Comparison of ENCODE assay signal across 8 cellular contexts in the genomic region with DNA sequence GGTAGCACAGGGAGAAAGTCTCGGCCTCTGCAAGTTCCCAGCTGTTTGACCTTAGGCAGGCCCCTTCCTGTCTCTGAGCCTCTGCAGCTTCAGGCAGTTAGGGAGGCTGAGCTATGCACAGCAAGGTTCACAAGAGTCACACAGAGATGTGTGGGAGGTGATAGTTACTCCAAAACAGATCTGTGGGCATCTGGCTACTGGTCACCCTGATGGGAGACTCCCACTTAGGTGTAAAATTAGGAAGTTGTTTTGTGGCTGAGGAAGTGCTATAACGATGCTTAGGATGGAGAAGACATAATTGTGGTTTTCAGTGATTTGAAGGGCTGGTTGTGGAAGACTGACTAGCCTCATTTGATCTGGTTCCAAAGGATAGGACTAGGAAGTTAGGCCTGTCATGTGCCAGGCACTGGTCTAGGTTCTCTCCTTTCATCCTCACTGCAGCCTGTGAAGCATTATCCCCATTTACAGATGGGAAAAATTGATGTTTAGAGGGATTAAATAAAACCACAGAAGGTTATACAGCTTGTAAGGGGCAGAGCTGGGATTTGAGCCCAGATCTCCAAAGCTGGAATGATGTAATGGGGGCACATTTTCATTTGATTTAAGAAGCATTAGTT. TPM values are rescaled to one million over a fixed set of nuclear protein-coding genes. Genes with fewer than 3 reads are reported as not detected.
A peak's percentile ranks its signal among the peaks of the same experiment; 100 is the strongest.
DNase-seq lines count a peak whose midpoint lies in the region; ATAC-seq, FAIRE-seq and TF ChIP-seq lines count a peak whose summit lies in the region.

No MANE protein-coding gene starts in this region.

- 0% methylated on average over 2 of the region's 2 CpGs for WGBS in GM12878 (ENCODE audit: insufficient coverage, insufficient replicate concordance, low lambda C conversion rate, missing lambda C conversion rate)
- WGBS in upper lobe of left lung, 2 donors = 31 to 43% methylated on average over 1 to 2 of the region's 2 CpGs

- no TSS peak for BruUV-seq in GM12878 (replicated peaks; lab: Mats Ljungman, UMichigan)

- H3K27me3 ChIP-seq in GM12878 (replicated peaks in 1 of 2; ENCODE audit: control insufficient read depth in 2 of 2, insufficient read depth in 2 of 2, low read length in 1 of 2) (no peaks in the 10 kb centered on the region), muscle layer of duodenum (ENCODE audit: low read depth, low read length) (no peaks in the 10 kb centered on the region), upper lobe of left lung (no peaks in the 10 kb centered on the region)

- TF ChIP-seq CTCF in AG10803 (conservative IDR thresholded peaks at IDR 0.05; ENCODE audit: low read length) = no peak
- no peak for TF ChIP-seq CTCF in HFFc6 (IDR thresholded peaks at IDR 0.05)
- no peak for TF ChIP-seq CTCF in GM12878 (IDR thresholded peaks at IDR 0.05 in 2 of 3, conservative IDR thresholded peaks at IDR 0.05 in 1 of 3; ENCODE audit: control insufficient read depth in 2 of 3, extremely low read depth in 1 of 3, insufficient read depth in 1 of 3, low read depth in 3 of 3, low read length in 3 of 3)
- no peak for TF ChIP-seq CTCF in upper lobe of left lung (IDR thresholded peaks at IDR 0.05)

- H3K4me1 Mint-ChIP-seq in HFFc6 (ENCODE audit: low read depth) = peaks cover 67% of the 10 kb centered on the region

- no peak overlapping the region; the same call in 1 of the 2 replicates for H3K9ac ChIP-seq in GM12878 (ENCODE audit: control insufficient read depth, insufficient read depth, low read length)

- H4K20me1 ChIP-seq in GM12878 (ENCODE audit: control insufficient read depth, insufficient read depth) = no peaks in the 10 kb centered on the region

- CTCF ChIA-PET in GM12878 (lab: Yijun Ruan, JAX) = interaction anchor here (0.6 to 1.9 kb wide), 4 partner anchors 11 to 79 kb away, joined by 3 to 6 read pairs (median 4); no protein-coding TSS in a partner anchor

- H3K4me3 Mint-ChIP-seq in HFFc6 = peak overlapping the region; percentile 28

- H3K36me3 ChIP-seq in GM12878 (ENCODE audit: control insufficient read depth in 2 of 2, insufficient read depth in 2 of 2, low read length in 1 of 2) (peaks cover 0 to 6% of the 10 kb centered on the region in 2 experiments; a peak in 2 of 4 replicates), muscle layer of duodenum (ENCODE audit: control insufficient read depth in 1 of 2, insufficient read depth in 2 of 2, low read length in 2 of 2) (peaks cover 3 to 8% of the 10 kb centered on the region in 2 donors), upper lobe of left lung (peaks cover 0 to 4% (median 0%) of the 10 kb centered on the region in 4 donors)

- H3K4me2 ChIP-seq in GM12878 (ENCODE audit: control insufficient read depth, insufficient read depth) = peak overlapping the region; percentile 26; the same call in 1 of the 2 replicates

- peak overlapping the region; percentile 75 for H3K27ac Mint-ChIP-seq in HFFc6

- peaks cover 6% of the 10 kb centered on the region for H3K36me3 Mint-ChIP-seq in HFFc6 (ENCODE audit: low read depth)

- RAD21 ChIA-PET in GM12878 (lab: Charles Lee; ENCODE audit: unreplicated experiment) = interaction anchor here (0.7 to 2.6 kb wide), 5 partner anchors 11 to 79 kb away, joined by 3 to 13 read pairs (median 4); a partner anchor contains a TSS

- H3K4me3 ChIP-seq in AG10803 (ENCODE audit: low read length) (no peak overlapping the region), GM12878 (no peak overlapping the region), muscle layer of duodenum (ENCODE audit: low read depth in 1 of 2, low read length in 2 of 2) (no peak overlapping the region), upper lobe of left lung (no peak overlapping the region)

- TF ChIP-seq EP300 in GM12878 (IDR thresholded peaks at IDR 0.05; ENCODE audit: borderline replicate concordance in 1 of 2, control insufficient read depth in 1 of 2, low read depth in 2 of 2, low read length in 2 of 2) (no peak), upper lobe of left lung (IDR thresholded peaks at IDR 0.05) (no peak)

- intact Hi-C loops in GM12878 (cut with micrococcal nuclease; ENCODE audit: unreplicated experiment) = no loop called here

- peaks cover 81% of the 10 kb centered on the region for H3K79me2 ChIP-seq in GM12878 (ENCODE audit: control insufficient read depth, insufficient read depth, low read length)

- TF ChIP-seq POLR2A in GM12878 (IDR thresholded peaks at IDR 0.05; ENCODE audit: low read depth, low read length) = no peak
- no peak for TF ChIP-seq POLR2A in upper lobe of left lung (IDR thresholded peaks at IDR 0.05)

- POLR2A ChIA-PET in GM12878 (lab: Charles Lee) = interaction anchor here (2.0 to 9.0 kb wide), 2 partner anchors 14 to 35 kb away, joined by 10 to 122 read pairs; a partner anchor contains a TSS

- H3K9me3 ChIP-seq in GM12878 (replicated peaks; ENCODE audit: control insufficient read depth, insufficient read depth, low read length) (no peaks in the 10 kb centered on the region), muscle layer of duodenum (ENCODE audit: control insufficient read depth in 1 of 2, low read length in 2 of 2) (no peaks in the 10 kb centered on the region), upper lobe of left lung (no peaks in the 10 kb centered on the region)

- ATAC-seq in GM12878 (peak; percentile 44), upper lobe of left lung (ENCODE audit: low FRiP score in 2 of 2) (no peak), GM18511 (IDR thresholded peaks at IDR 0.05; ENCODE audit: unreplicated experiment) (no peak)

- no peak for FAIRE-seq in GM12878 (lab: Jason Lieb, UNC)

- H3K27me3 Mint-ChIP-seq in HFFc6 (ENCODE audit: insufficient read depth) = no peaks in the 10 kb centered on the region

- in situ Hi-C loops in GM12878 (cut with MboI) = no loop called here

- H3K4me1 ChIP-seq in GM12878 (ENCODE audit: control insufficient read depth, insufficient read depth, low read length) (peaks cover 51% of the 10 kb centered on the region), muscle layer of duodenum (ENCODE audit: control insufficient read depth in 1 of 2, insufficient read depth in 2 of 2, low read length in 2 of 2) (peaks cover 29 to 59% of the 10 kb centered on the region in 2 donors), upper lobe of left lung (peaks cover 18 to 58% (median 39%) of the 10 kb centered on the region in 4 donors)

- H3K9me3 Mint-ChIP-seq in HFFc6 = no peaks in the 10 kb centered on the region

- no peak overlapping the region for H2AFZ ChIP-seq in GM12878 (ENCODE audit: control insufficient read depth, low read depth, low read length)

- DNase-seq in AG10803 (ENCODE audit: low read depth) = peak; percentile 70
- DNase-seq in HFFc6 = peak; percentile 26
- no peak for DNase-seq in GM12878 (ENCODE audit: low read depth, low spot score)
- DNase-seq in AG08396 (ENCODE audit: low spot score) = no peak
- no peak for DNase-seq in upper lobe of left lung
- no peak for DNase-seq in NCI-H526 (lab: John Stamatoyannopoulos, UW)

- TF ChIP-seq RAD21 in GM12878 (IDR thresholded peaks at IDR 0.05; ENCODE audit: insufficient read depth, low read depth, low read length) = no peak

- SMC1A ChIA-PET in GM12878 (lab: Charles Lee; ENCODE audit: uncharacterized antibody, unreplicated experiment) = interaction anchor here (1.0 to 6.5 kb wide), 5 partner anchors 9 to 73 kb away, joined by 3 to 59 read pairs (median 4); a partner anchor contains a TSS

- H3K27ac ChIP-seq in GM12878 (ENCODE audit: control insufficient read depth, insufficient read depth) (peak overlapping the region; percentile 23), muscle layer of duodenum (ENCODE audit: low read length) (peak overlapping the region; percentile 65), upper lobe of left lung (peak overlapping the region in 2 of 4 donors; percentile 17 to 60)

RNA-seq across cellular contexts. Expression of a gene that starts 13.5 kb away (rescaled TPM):
- 10 to 100 TPM; 72.3 to 87.4 (median 78.7) TPM for total RNA-seq in HFFc6 (2021; fragmentation: NEBNext Ultra II Directional; extraction: Animal tissue kit (Norgen Biotek cat#: 25700))
- 78.7 and 86.2 TPM in 2 replicates for total RNA-seq in GM12878 (2013; cell fraction: nucleolus; rRNA removed)
- 115 and 132 TPM in 2 replicates for total RNA-seq in GM12878 (2014; rRNA removed)
- 63.2 and 69.0 TPM in 2 replicates for total RNA-seq in GM12878 (2014; rRNA removed; fragmentation: Illumina TruSeq; extraction: Trizol)
- 127 and 133 TPM in 2 replicates for total RNA-seq in GM12878 (2021)
- polyA plus RNA-seq in GM12878 (2011; ENCODE audit: low read depth) = 48.7 TPM
- polyA plus RNA-seq in GM12878 (2011; rRNA removed) = 16.1 and 22.4 TPM in 2 replicates
- 60.6 and 64.3 TPM in 2 replicates for polyA plus RNA-seq in GM12878 (2011; cell fraction: cytosol; rRNA removed)
- polyA plus RNA-seq in GM12878 (2011; cell fraction: nucleus; rRNA removed) = 355 and 367 TPM in 2 replicates
- 71.7 and 92.0 TPM in 2 replicates for polyA plus RNA-seq in GM12878 (2012)
- polyA plus RNA-seq in GM12878 (2014; fragmentation: Illumina TruSeq; extraction: Trizol) = 41.6 and 102 TPM in 2 replicates
- 10 to 100 TPM; 21.4 to 22.3 TPM for polyA plus RNA-seq in GM12878 (2014; fragmentation: Nextera tagmentation; extraction: Ambion mirVana)
- 74.8 and 83.8 TPM in 2 replicates for polyA plus RNA-seq in GM12878 (2014; rRNA removed)
- 100 to 1,000 TPM; 211 to 214 TPM for polyA plus RNA-seq in GM12878 (2016; fragmentation: Nextera tagmentation; extraction: Ambion mirVana)
- polyA minus RNA-seq in GM12878 (2011; rRNA and poly(A)+ RNA removed) = 23.3 and 35.4 TPM in 2 replicates
- polyA minus RNA-seq in GM12878 (2011; cell fraction: cytosol; rRNA and poly(A)+ RNA removed) = 26.1 and 33.6 TPM in 2 replicates
- polyA minus RNA-seq in GM12878 (2011; cell fraction: nucleus; rRNA and poly(A)+ RNA removed) = 42.7 and 65.6 TPM in 2 replicates
- 100 to 1,000 TPM in 1 of 6 donors, 10 to 100 TPM in 5; 51.3 to 102 (median 83.4) TPM for total RNA-seq in upper lobe of left lung

RNA-seq across cellular contexts. Expression of a gene that starts 13.9 kb away (rescaled TPM):
- 10 to 100 TPM; 40.0 to 58.4 (median 55.3) TPM for total RNA-seq in HFFc6 (2021; fragmentation: NEBNext Ultra II Directional; extraction: Animal tissue kit (Norgen Biotek cat#: 25700))
- 6.6 and 7.7 TPM in 2 replicates for total RNA-seq in GM12878 (2013; cell fraction: nucleolus; rRNA removed)
- total RNA-seq in GM12878 (2014; rRNA removed) (81.4 and 99.9 TPM in 2 replicates), GM12878 (2014; rRNA removed; fragmentation: Illumina TruSeq; extraction: Trizol) (85.5 and 86.8 TPM in 2 replicates), GM12878 (2021) (64.2 and 64.8 TPM in 2 replicates), upper lobe of left lung (10 to 100 TPM in 5 of 6 donors, 1 to 10 TPM in 1; 9.4 to 49.3 (median 31.2) TPM)
- polyA plus RNA-seq in GM12878 (2011; ENCODE audit: low read depth) = 38.8 TPM
- polyA plus RNA-seq in GM12878 (2011; rRNA removed) (96.7 and 99.4 TPM in 2 replicates), GM12878 (2014; fragmentation: Illumina TruSeq; extraction: Trizol) (91.7 and 101 TPM in 2 replicates), GM12878 (2014; fragmentation: Nextera tagmentation; extraction: Ambion mirVana) (10 to 100 TPM; 40.5 to 77.0 TPM), GM12878 (2014; rRNA removed) (97.6 and 115 TPM in 2 replicates), GM12878 (2016; fragmentation: Nextera tagmentation; extraction: Ambion mirVana) (10 to 100 TPM; 51.5 to 52.4 TPM)
- polyA plus RNA-seq in GM12878 (2011; cell fraction: cytosol; rRNA removed) = 63.8 and 68.0 TPM in 2 replicates
- polyA plus RNA-seq in GM12878 (2011; cell fraction: nucleus; rRNA removed) = 36.7 and 44.3 TPM in 2 replicates
- 30.5 and 37.3 TPM in 2 replicates for polyA plus RNA-seq in GM12878 (2012)
- 34.6 and 35.7 TPM in 2 replicates for polyA minus RNA-seq in GM12878 (2011; rRNA and poly(A)+ RNA removed)
- polyA minus RNA-seq in GM12878 (2011; cell fraction: cytosol; rRNA and poly(A)+ RNA removed) = 8.1 and 11.6 TPM in 2 replicates
- 5.0 and 11.9 TPM in 2 replicates for polyA minus RNA-seq in GM12878 (2011; cell fraction: nucleus; rRNA and poly(A)+ RNA removed)

RNA-seq across cellular contexts. Expression of a gene that starts 35.8 kb away (rescaled TPM):
- 10 to 100 TPM; 49.2 to 54.9 (median 51.9) TPM for total RNA-seq in HFFc6 (2021; fragmentation: NEBNext Ultra II Directional; extraction: Animal tissue kit (Norgen Biotek cat#: 25700))
- total RNA-seq in GM12878 (2013; cell fraction: nucleolus; rRNA removed) = 15.1 and 15.4 TPM in 2 replicates
- total RNA-seq in GM12878 (2014; rRNA removed) (15.9 and 18.2 TPM in 2 replicates), GM12878 (2014; rRNA removed; fragmentation: Illumina TruSeq; extraction: Trizol) (10.7 and 12.2 TPM in 2 replicates), GM12878 (2021) (30.6 and 32.0 TPM in 2 replicates), upper lobe of left lung (10 to 100 TPM; 32.8 to 53.6 (median 50.1) TPM)
- polyA plus RNA-seq in GM12878 (2011; ENCODE audit: low read depth) = 6.7 TPM
- polyA plus RNA-seq in GM12878 (2011; rRNA removed) (4.4 and 10.3 TPM in 2 replicates), GM12878 (2014; fragmentation: Illumina TruSeq; extraction: Trizol) (11.0 and 17.6 TPM in 2 replicates), GM12878 (2014; fragmentation: Nextera tagmentation; extraction: Ambion mirVana) (10 to 100 TPM in 1 of 2 experiments, 1 to 10 TPM in 1; 4.5 to 11.1 TPM), GM12878 (2014; rRNA removed) (12.7 and 16.9 TPM in 2 replicates), GM12878 (2016; fragmentation: Nextera tagmentation; extraction: Ambion mirVana) (10 to 100 TPM; 19.4 to 19.6 TPM)
- 11.9 and 14.1 TPM in 2 replicates for polyA plus RNA-seq in GM12878 (2011; cell fraction: cytosol; rRNA removed)
- 10.6 and 15.2 TPM in 2 replicates for polyA plus RNA-seq in GM12878 (2011; cell fraction: nucleus; rRNA removed)
- polyA plus RNA-seq in GM12878 (2012) = 13.7 and 17.0 TPM in 2 replicates
- polyA minus RNA-seq in GM12878 (2011; rRNA and poly(A)+ RNA removed) = 9.7 and 11.9 TPM in 2 replicates
- 8.4 and 10.3 TPM in 2 replicates for polyA minus RNA-seq in GM12878 (2011; cell fraction: cytosol; rRNA and poly(A)+ RNA removed)
- polyA minus RNA-seq in GM12878 (2011; cell fraction: nucleus; rRNA and poly(A)+ RNA removed) = 3.5 and 5.8 TPM in 2 replicates

Comparison
In these comparisons a context has a peak if more than half of its experiments do, and no peak if none do; other contexts are left out.
1. DNase-seq: peak in AG10803 (single experiment) and HFFc6 (single experiment); none in GM12878 (single experiment), AG08396 (single experiment), upper lobe of left lung (0 of 2) and NCI-H526 (0 of 2).